In the genomic region with DNA sequence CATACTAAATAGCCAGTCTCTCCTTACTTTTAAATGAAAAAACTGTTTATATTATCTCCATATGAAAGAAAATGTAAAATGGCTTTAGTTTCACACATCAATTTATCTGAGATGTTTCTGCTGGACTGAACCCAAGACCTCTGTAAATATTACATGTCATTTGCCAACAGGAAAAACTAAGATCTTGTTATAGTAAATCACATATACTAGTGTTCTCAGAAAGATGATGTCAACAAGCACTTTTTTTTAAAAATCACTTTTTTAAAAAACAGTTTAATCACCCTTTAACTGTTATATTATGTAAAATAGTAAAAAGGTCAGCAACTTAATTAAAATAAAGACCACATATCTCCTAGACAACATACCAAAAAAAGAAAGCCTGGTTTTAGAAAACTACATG, we compare ENCODE assay signal across 10 cellular contexts. TPM values are rescaled to one million over a fixed set of nuclear protein-coding genes. Genes with fewer than 3 reads are reported as not detected.
DNase-seq lines count a peak whose midpoint lies in the region; ATAC-seq and TF ChIP-seq lines count a peak whose summit lies in the region.
"Had no signal": no experiment of that assay in that cellular context is flagged by ENCODE, and none has a peak within 500 bp of the region (broad histone marks: within the 10 kb centered on the region; RNA-seq: fewer than 3 reads in every experiment).

No MANE protein-coding gene starts in this region.

- H3K9me3 Mint-ChIP-seq in activated naive CD4-positive, alpha-beta T cell treated with anti-CD3 and anti-CD28 coated beads, Interleukin-2, amount 10 ng/mL, durations not matched to agents 7 days and 5 days, result no peaks in the 10 kb centered on the region
- no peaks in the 10 kb centered on the region for H3K9me3 Mint-ChIP-seq in activated T-helper 1 cell treated with anti-CD3 and anti-CD28 coated beads, Interleukin-12 subunit alpha, Interleukin-12 subunit beta, Interleukin-2, Interleukin-4 antibody, amounts not matched to agents 30 ng/mL and 10 ng/mL and 1 ng/mL, durations not matched to agents 14 hours and 24 hours and 36 hours
- H3K9me3 Mint-ChIP-seq in immature natural killer cell (no peaks in the 10 kb centered on the region), type B pancreatic cell (no peaks in the 10 kb centered on the region)

- H3K27ac ChIP-seq in WERI-Rb-1, result no peak overlapping the region

- DNase-seq in activated naive CD4-positive, alpha-beta T cell treated with anti-CD3 and anti-CD28 coated beads, Interleukin-2, amount 10 ng/mL, durations not matched to agents 7 days and 5 days, result no peak
- no peak for DNase-seq in activated naive CD4-positive, alpha-beta T cell treated with anti-CD3 and anti-CD28 coated beads, Interleukin-2, amount 50 U/mL, for 16 hours
- DNase-seq in activated T-helper 1 cell treated with anti-CD3 and anti-CD28 coated beads, Interleukin-12 subunit alpha, Interleukin-12 subunit beta, Interleukin-2, Interleukin-4 antibody, amounts not matched to agents 30 ng/mL and 10 ng/mL and 1 ng/mL, durations not matched to agents 14 hours and 24 hours and 36 hours (ENCODE audit: low spot score), result no peak
- DNase-seq in immature natural killer cell, result no peak
- DNase-seq in type B pancreatic cell (ENCODE audit: extremely low spot score, unreplicated experiment), result no peak
- DNase-seq in WERI-Rb-1, result no peak
- DNase-seq in NCI-H2029 treated with DMSO at 0.1 percent for 48 hours (lab: John Stamatoyannopoulos, UW), result no peak
- DNase-seq: heart right ventricle, retina had no signal

- TF ChIP-seq CTCF in type B pancreatic cell (conservative IDR thresholded peaks at IDR 0.05) (no peak), WERI-Rb-1 (IDR thresholded peaks at IDR 0.05; ENCODE audit: low read depth, low read length) (no peak)

- CTCF ChIA-PET in activated naive CD4-positive, alpha-beta T cell treated with anti-CD3 and anti-CD28 coated beads, Interleukin-2, amount 10 ng/mL, durations not matched to agents 7 days and 5 days (lab: Charles Lee), result no interaction called here

- H3K36me3 ChIP-seq in WERI-Rb-1, result peaks cover 5% of the 10 kb centered on the region

- ATAC-seq in HG03354 (IDR thresholded peaks at IDR 0.05; ENCODE audit: poor library complexity, severe bottlenecking, unreplicated experiment), result no peak

- H3K4me3 ChIP-seq in WERI-Rb-1 (ENCODE audit: low read depth, low read length), result no peak overlapping the region

- H3K9me3 ChIP-seq in WERI-Rb-1 (ENCODE audit: severe bottlenecking), result no peaks in the 10 kb centered on the region
- H3K9me3 ChIP-seq: heart right ventricle had no signal

- peak overlapping the region; percentile 63 for H3K4me3 Mint-ChIP-seq in activated naive CD4-positive, alpha-beta T cell treated with anti-CD3 and anti-CD28 coated beads, Interleukin-2, amount 10 ng/mL, durations not matched to agents 7 days and 5 days
- H3K4me3 Mint-ChIP-seq in activated T-helper 1 cell treated with anti-CD3 and anti-CD28 coated beads, Interleukin-12 subunit alpha, Interleukin-12 subunit beta, Interleukin-2, Interleukin-4 antibody, amounts not matched to agents 30 ng/mL and 10 ng/mL and 1 ng/mL, durations not matched to agents 14 hours and 24 hours and 36 hours, result peak overlapping the region; percentile 78
- H3K4me3 Mint-ChIP-seq in immature natural killer cell, result peak overlapping the region; percentile 77 to 88 (median 84)
- H3K4me3 Mint-ChIP-seq in type B pancreatic cell, result peak overlapping the region; percentile 2

- intact Hi-C loops in activated T-helper 1 cell treated with anti-CD3 and anti-CD28 coated beads, Interleukin-12 subunit alpha, Interleukin-12 subunit beta, Interleukin-2, Interleukin-4 antibody, amounts not matched to agents 30 ng/mL and 10 ng/mL and 1 ng/mL, durations not matched to agents 14 hours and 24 hours and 36 hours (cut with micrococcal nuclease), result loop anchor here (2.0 to 10.0 kb wide), 4 partner anchors 35 to 747 kb away; no protein-coding TSS in a partner anchor

- H3K27me3 ChIP-seq in WERI-Rb-1 (ENCODE audit: insufficient read depth, low read depth, severe bottlenecking), result no peaks in the 10 kb centered on the region
- H3K27me3 ChIP-seq: heart right ventricle had no signal

- peaks cover 60% of the 10 kb centered on the region for H3K4me1 Mint-ChIP-seq in activated naive CD4-positive, alpha-beta T cell treated with anti-CD3 and anti-CD28 coated beads, Interleukin-2, amount 10 ng/mL, durations not matched to agents 7 days and 5 days
- H3K4me1 Mint-ChIP-seq in activated T-helper 1 cell treated with anti-CD3 and anti-CD28 coated beads, Interleukin-12 subunit alpha, Interleukin-12 subunit beta, Interleukin-2, Interleukin-4 antibody, amounts not matched to agents 30 ng/mL and 10 ng/mL and 1 ng/mL, durations not matched to agents 14 hours and 24 hours and 36 hours (ENCODE audit: low read depth), result peaks cover 75% of the 10 kb centered on the region
- peaks cover 70 to 83% of the 10 kb centered on the region in 2 donors for H3K4me1 Mint-ChIP-seq in immature natural killer cell
- peaks cover 17% of the 10 kb centered on the region for H3K4me1 Mint-ChIP-seq in type B pancreatic cell (ENCODE audit: unreplicated experiment)

- no peaks in the 10 kb centered on the region for H3K27me3 Mint-ChIP-seq in activated naive CD4-positive, alpha-beta T cell treated with anti-CD3 and anti-CD28 coated beads, Interleukin-2, amount 10 ng/mL, durations not matched to agents 7 days and 5 days
- no peaks in the 10 kb centered on the region for H3K27me3 Mint-ChIP-seq in activated T-helper 1 cell treated with anti-CD3 and anti-CD28 coated beads, Interleukin-12 subunit alpha, Interleukin-12 subunit beta, Interleukin-2, Interleukin-4 antibody, amounts not matched to agents 30 ng/mL and 10 ng/mL and 1 ng/mL, durations not matched to agents 14 hours and 24 hours and 36 hours (ENCODE audit: insufficient read depth)
- H3K27me3 Mint-ChIP-seq in immature natural killer cell (ENCODE audit: low read depth in 3 of 3) (peaks cover 8 to 14% (median 11%) of the 10 kb centered on the region in 3 donors), type B pancreatic cell (no peaks in the 10 kb centered on the region)

- peaks cover 45% of the 10 kb centered on the region for H3K36me3 Mint-ChIP-seq in activated naive CD4-positive, alpha-beta T cell treated with anti-CD3 and anti-CD28 coated beads, Interleukin-2, amount 10 ng/mL, durations not matched to agents 7 days and 5 days
- H3K36me3 Mint-ChIP-seq in activated T-helper 1 cell treated with anti-CD3 and anti-CD28 coated beads, Interleukin-12 subunit alpha, Interleukin-12 subunit beta, Interleukin-2, Interleukin-4 antibody, amounts not matched to agents 30 ng/mL and 10 ng/mL and 1 ng/mL, durations not matched to agents 14 hours and 24 hours and 36 hours (ENCODE audit: low read depth), result peaks cover 37% of the 10 kb centered on the region
- H3K36me3 Mint-ChIP-seq in immature natural killer cell (peaks cover 13 to 18% (median 18%) of the 10 kb centered on the region in 3 donors), type B pancreatic cell (peaks cover 14% of the 10 kb centered on the region)

- peak overlapping the region; percentile 100 for H3K27ac Mint-ChIP-seq in activated naive CD4-positive, alpha-beta T cell treated with anti-CD3 and anti-CD28 coated beads, Interleukin-2, amount 10 ng/mL, durations not matched to agents 7 days and 5 days
- H3K27ac Mint-ChIP-seq in activated T-helper 1 cell treated with anti-CD3 and anti-CD28 coated beads, Interleukin-12 subunit alpha, Interleukin-12 subunit beta, Interleukin-2, Interleukin-4 antibody, amounts not matched to agents 30 ng/mL and 10 ng/mL and 1 ng/mL, durations not matched to agents 14 hours and 24 hours and 36 hours, result peak overlapping the region; percentile 92
- peak overlapping the region; percentile 92 to 97 (median 95) for H3K27ac Mint-ChIP-seq in immature natural killer cell
- peak overlapping the region; percentile 82 for H3K27ac Mint-ChIP-seq in type B pancreatic cell

RNA-seq across cellular contexts. Expression of a gene that starts 46.3 kb away (rescaled TPM):
- total RNA-seq in activated T-helper 1 cell treated with anti-CD3 and anti-CD28 coated beads, Interleukin-12 subunit alpha, Interleukin-12 subunit beta, Interleukin-2, Interleukin-4 antibody, amounts not matched to agents 30 ng/mL and 10 ng/mL and 1 ng/mL, durations not matched to agents 14 hours and 24 hours and 36 hours, result 76.7 and 77.1 TPM in 2 replicates
- 100 to 1,000 TPM; 103 to 122 (median 117) TPM for polyA plus RNA-seq in immature natural killer cell
- 31.4 and 32.7 TPM in 2 replicates for total RNA-seq in type B pancreatic cell (ENCODE audit: low replicate concordance)

Comparison
In these comparisons a context has a peak if more than half of its experiments do, and no peak if none do; other contexts are left out.
1. H3K4me3 Mint-ChIP-seq: peak in every context shown above with its lines; median percentile 84 in immature natural killer cell; 78 in activated T-helper 1 cell treated with anti-CD3 and anti-CD28 coated beads, Interleukin-12 subunit alpha, Interleukin-12 subunit beta, Interleukin-2, Interleukin-4 antibody, amounts not matched to agents 30 ng/mL and 10 ng/mL and 1 ng/mL, durations not matched to agents 14 hours and 24 hours and 36 hours; 63 in activated naive CD4-positive, alpha-beta T cell treated with anti-CD3 and anti-CD28 coated beads, Interleukin-2, amount 10 ng/mL, durations not matched to agents 7 days and 5 days; 2 in type B pancreatic cell.